In the genomic region with DNA sequence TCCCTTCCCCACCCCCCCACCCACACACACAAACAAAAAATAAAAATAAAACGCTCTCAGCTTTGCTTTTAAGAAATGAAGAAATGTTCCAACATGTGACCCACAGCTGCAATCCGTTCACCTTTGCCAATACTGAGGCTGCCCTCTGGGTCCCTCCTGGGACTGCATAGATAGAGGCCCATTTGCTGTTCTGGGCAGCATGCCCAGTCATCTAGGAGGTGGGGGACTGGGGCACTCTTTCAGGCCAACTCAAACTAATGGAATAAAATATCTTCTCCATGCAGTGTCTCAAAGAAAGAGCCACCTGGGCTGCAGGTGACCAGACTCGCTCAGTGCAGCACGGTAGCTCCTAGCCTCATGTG, we compare ENCODE assay signal across 12 cellular contexts.
DNase-seq lines count a peak whose midpoint lies in the region; ATAC-seq and TF ChIP-seq lines count a peak whose summit lies in the region.
"Had no signal": no experiment of that assay in that cellular context is flagged by ENCODE, and none has a peak within 500 bp of the region (broad histone marks: within the 10 kb centered on the region; RNA-seq: fewer than 3 reads in every experiment).

No MANE protein-coding gene starts in this region.

- H3K4me1 ChIP-seq in BLaER1 treated with 17β-estradiol and CSF1 and Interleukin-3, amounts not matched to agents 10 nM and 100 nM = peaks cover 12 to 31% (median 20%) of the 10 kb centered on the region in 10 experiments
- H3K4me1 ChIP-seq: SJSA1 had no signal

- H3K4me3 ChIP-seq in BLaER1 treated with 17β-estradiol and CSF1 and Interleukin-3, amounts not matched to agents 10 nM and 100 nM = no peak overlapping the region
- no peak overlapping the region for H3K4me3 ChIP-seq in fibroblast of villous mesenchyme (ENCODE audit: low read depth, low read length)
- H3K4me3 ChIP-seq: SJSA1 had no signal

- in situ Hi-C loops in GM13976 (cut with MboI; ENCODE audit: low sequenced_read_pairs, unreplicated experiment) = no loop called here

- H3K27me3 ChIP-seq in BLaER1 treated with 17β-estradiol and CSF1 and Interleukin-3, amounts not matched to agents 10 nM and 100 nM = peaks cover 0 to 48% (median 0%) of the 10 kb centered on the region in 11 experiments; a peak in 8 of 22 replicates
- H3K27me3 ChIP-seq: SJSA1 had no signal

- H4K20me1 ChIP-seq in BLaER1 treated with 17β-estradiol and CSF1 and Interleukin-3, amounts not matched to agents 10 nM and 100 nM = no peaks in the 10 kb centered on the region

- TF ChIP-seq CTCF in fibroblast of villous mesenchyme (IDR thresholded peaks at IDR 0.05; ENCODE audit: insufficient read depth, low read depth, low read length) (no peak), GM13976 (IDR thresholded peaks at IDR 0.05; ENCODE audit: borderline replicate concordance, control extremely low read depth, extremely low read depth, insufficient read depth, missing control alignments) (no peak)

- peak overlapping the region in 8 of 11 experiments; percentile 22 to 63 (median 46); a peak in 10 of 22 replicates for H3K4me2 ChIP-seq in BLaER1 treated with 17β-estradiol and CSF1 and Interleukin-3, amounts not matched to agents 10 nM and 100 nM

- no peaks in the 10 kb centered on the region for H3K36me3 ChIP-seq in BLaER1 treated with 17β-estradiol and CSF1 and Interleukin-3, amounts not matched to agents 10 nM and 100 nM
- H3K36me3 ChIP-seq: SJSA1 had no signal

- no peak overlapping the region for H3K27ac ChIP-seq in BLaER1 treated with 17β-estradiol and CSF1 and Interleukin-3, amounts not matched to agents 10 nM and 100 nM
- H3K27ac ChIP-seq: SJSA1 had no signal

- DNase-seq in RPMI7951 (ENCODE audit: low read depth) (peak; percentile 52), fibroblast of villous mesenchyme (ENCODE audit: low read depth) (peak; percentile 75), putamen (ENCODE audit: low spot score) (peak; percentile 29), GM19238 (ENCODE audit: insufficient read length, low spot score) (no peak), GM13976 (ENCODE audit: low spot score) (no peak)
- DNase-seq: NCI-H82; stimulated activated naive CD4-positive, alpha-beta T cell treated with Interleukin-2 at 50 U/mL for 16 hours had no signal

- no peaks in the 10 kb centered on the region for H3K9me3 ChIP-seq in BLaER1 treated with 17β-estradiol and CSF1 and Interleukin-3, amounts not matched to agents 10 nM and 100 nM (replicated peaks in 1 of 11)

- H3K9ac ChIP-seq in BLaER1 treated with 17β-estradiol and CSF1 and Interleukin-3, amounts not matched to agents 10 nM and 100 nM = no peak overlapping the region

- ATAC-seq in HG03354 (IDR thresholded peaks at IDR 0.05; ENCODE audit: poor library complexity, severe bottlenecking, unreplicated experiment) (no peak), HG03520 (IDR thresholded peaks at IDR 0.05; ENCODE audit: unreplicated experiment) (no peak)
- ATAC-seq: HCT116 had no signal

Comparison
In these comparisons a context has a peak if more than half of its experiments do, and no peak if none do; other contexts are left out.
1. DNase-seq: peak in RPMI7951 (single experiment), fibroblast of villous mesenchyme (single experiment) and putamen (single experiment); none in GM19238 (single experiment) and GM13976 (single experiment).